ENCODE assay signal across 11 cellular contexts in the genomic region with DNA sequence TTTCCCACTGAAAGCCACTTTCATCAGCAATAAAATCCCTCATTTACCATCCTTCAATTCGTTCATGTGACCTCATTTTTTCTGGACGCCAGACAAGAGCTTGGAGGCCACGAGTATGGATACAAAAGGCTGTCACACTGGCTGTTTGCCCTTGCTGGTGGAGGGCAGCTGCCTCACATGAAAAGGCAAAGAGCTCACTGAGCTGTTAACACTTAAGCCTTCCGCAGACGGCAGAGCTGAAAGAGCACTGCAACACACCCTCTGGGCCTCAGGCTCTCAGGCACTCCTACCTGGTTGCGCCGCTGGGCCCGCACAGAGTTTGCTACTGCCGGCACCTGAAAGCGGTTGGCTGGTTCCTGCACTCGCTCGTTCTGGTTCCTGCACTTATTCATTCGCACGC.
DNase-seq lines count a peak whose midpoint lies in the region; TF ChIP-seq lines count a peak whose summit lies in the region.
"Had no signal": no experiment of that assay in that cellular context is flagged by ENCODE, and none has a peak within 500 bp of the region (broad histone marks: within the 10 kb centered on the region; RNA-seq: fewer than 3 reads in every experiment).

No MANE protein-coding gene starts in this region.

- H4K20me1 ChIP-seq in fibroblast of lung (ENCODE audit: control insufficient read depth, extremely low read depth, insufficient read depth, low read length): no peaks in the 10 kb centered on the region

- H3K4me3 ChIP-seq in Caco-2 (ENCODE audit: low read depth, low read length) (no peak overlapping the region), fibroblast of lung (replicated peaks in 1 of 4; ENCODE audit: control extremely low read depth in 1 of 4, insufficient read depth in 1 of 4, low read depth in 3 of 4, low read length in 4 of 4) (no peak overlapping the region)

- H3K27me3 ChIP-seq in Caco-2 (replicated peaks; ENCODE audit: control insufficient read depth, insufficient read depth, low read length): no peaks in the 10 kb centered on the region
- H3K27me3 ChIP-seq in fibroblast of lung (ENCODE audit: control insufficient read depth, insufficient read depth, low read length): no peaks in the 10 kb centered on the region

- TSS peak; percentile 53 for BruUV-seq in Caco-2 (replicated peaks; lab: Mats Ljungman, UMichigan)

- H3K9ac ChIP-seq in fibroblast of lung (ENCODE audit: insufficient read depth, low read length): no peak overlapping the region

- H3K79me2 ChIP-seq in fibroblast of lung (ENCODE audit: control insufficient read depth, insufficient read depth, low read length): no peaks in the 10 kb centered on the region

- peaks cover 59% of the 10 kb centered on the region for H3K4me1 Mint-ChIP-seq in Caco-2 (ENCODE audit: low read depth, unreplicated experiment)
- no peaks in the 10 kb centered on the region for H3K4me1 Mint-ChIP-seq in activated T-helper 1 cell treated with anti-CD3 and anti-CD28 coated beads, Interleukin-12 subunit alpha, Interleukin-12 subunit beta, Interleukin-2, Interleukin-4 antibody, amounts not matched to agents 30 ng/mL and 10 ng/mL and 1 ng/mL, durations not matched to agents 14 hours and 24 hours and 36 hours (ENCODE audit: low read depth)

- no peaks in the 10 kb centered on the region for H3K9me3 ChIP-seq in Caco-2
- H3K9me3 ChIP-seq in fibroblast of lung (ENCODE audit: control insufficient read depth, insufficient read depth, low read depth, low read length): no peaks in the 10 kb centered on the region

- peak overlapping the region; percentile 65 for H3K4me3 Mint-ChIP-seq in Caco-2 (ENCODE audit: unreplicated experiment)
- no peak overlapping the region for H3K4me3 Mint-ChIP-seq in activated T-helper 1 cell treated with anti-CD3 and anti-CD28 coated beads, Interleukin-12 subunit alpha, Interleukin-12 subunit beta, Interleukin-2, Interleukin-4 antibody, amounts not matched to agents 30 ng/mL and 10 ng/mL and 1 ng/mL, durations not matched to agents 14 hours and 24 hours and 36 hours

- CTCF ChIA-PET in Caco-2 (lab: Charles Lee): interaction anchor here (1.3 to 1.8 kb wide), 2 partner anchors 42 to 85 kb away, joined by 3 to 11 read pairs; no protein-coding TSS in a partner anchor

- H3K27ac Mint-ChIP-seq in Caco-2 (ENCODE audit: unreplicated experiment): peak overlapping the region; percentile 87
- H3K27ac Mint-ChIP-seq in activated T-helper 1 cell treated with anti-CD3 and anti-CD28 coated beads, Interleukin-12 subunit alpha, Interleukin-12 subunit beta, Interleukin-2, Interleukin-4 antibody, amounts not matched to agents 30 ng/mL and 10 ng/mL and 1 ng/mL, durations not matched to agents 14 hours and 24 hours and 36 hours: no peak overlapping the region

- H2AFZ ChIP-seq in fibroblast of lung (ENCODE audit: low read length): no peak overlapping the region

- H3K9me3 Mint-ChIP-seq in Caco-2 (ENCODE audit: unreplicated experiment): no peaks in the 10 kb centered on the region
- no peaks in the 10 kb centered on the region for H3K9me3 Mint-ChIP-seq in activated T-helper 1 cell treated with anti-CD3 and anti-CD28 coated beads, Interleukin-12 subunit alpha, Interleukin-12 subunit beta, Interleukin-2, Interleukin-4 antibody, amounts not matched to agents 30 ng/mL and 10 ng/mL and 1 ng/mL, durations not matched to agents 14 hours and 24 hours and 36 hours

- POLR2A ChIA-PET in Caco-2 (lab: Charles Lee): interaction anchor here (1.3 kb wide), 1 partner anchor 15 kb away, joined by 4 read pairs; no protein-coding TSS in a partner anchor

- H3K36me3 ChIP-seq in Caco-2 (ENCODE audit: control insufficient read depth, insufficient read depth, low read length) (no peaks in the 10 kb centered on the region), fibroblast of lung (ENCODE audit: control insufficient read depth, insufficient read depth, low read length) (no peaks in the 10 kb centered on the region)

- peaks cover 47% of the 10 kb centered on the region for H3K36me3 Mint-ChIP-seq in Caco-2 (ENCODE audit: insufficient read depth, unreplicated experiment)
- H3K36me3 Mint-ChIP-seq in activated T-helper 1 cell treated with anti-CD3 and anti-CD28 coated beads, Interleukin-12 subunit alpha, Interleukin-12 subunit beta, Interleukin-2, Interleukin-4 antibody, amounts not matched to agents 30 ng/mL and 10 ng/mL and 1 ng/mL, durations not matched to agents 14 hours and 24 hours and 36 hours (ENCODE audit: low read depth): no peaks in the 10 kb centered on the region

- peak; percentile 51 to 58 for DNase-seq in Caco-2
- DNase-seq in NCI-H345 treated with DMSO at 0.1 percent for 48 hours (lab: John Stamatoyannopoulos, UW; ENCODE audit: unreplicated experiment): peak; percentile 80
- DNase-seq in fibroblast of lung (ENCODE audit: low read depth in 2 of 2): peak; percentile 28 to 39
- peak; percentile 25 for DNase-seq in mucosa of gallbladder (ENCODE audit: low spot score)
- DNase-seq in activated T-helper 1 cell treated with anti-CD3 and anti-CD28 coated beads, Interleukin-12 subunit alpha, Interleukin-12 subunit beta, Interleukin-2, Interleukin-4 antibody, amounts not matched to agents 30 ng/mL and 10 ng/mL and 1 ng/mL, durations not matched to agents 14 hours and 24 hours and 36 hours (ENCODE audit: low spot score): no peak
- no peak for DNase-seq in Kasumi-1 (lab: John Stamatoyannopoulos, UW)
- DNase-seq in SKM-1 (lab: John Stamatoyannopoulos, UW; ENCODE audit: unreplicated experiment): no peak
- no peak for DNase-seq in activated CD4-positive, alpha-beta T cell treated with anti-CD3 and anti-CD28 coated beads for 4 hours
- DNase-seq: activated CD4-positive, CD25-positive, alpha-beta regulatory T cell; AML-193; NCI-H2171 treated with DMSO at 0.1 percent for 48 hours had no signal

- H3K4me1 ChIP-seq in Caco-2: peaks cover 60% of the 10 kb centered on the region
- peaks cover 3% of the 10 kb centered on the region for H3K4me1 ChIP-seq in fibroblast of lung (ENCODE audit: control insufficient read depth, extremely low read depth, insufficient read depth, low read length)

- H3K27me3 Mint-ChIP-seq in Caco-2 (ENCODE audit: insufficient read depth, unreplicated experiment): no peaks in the 10 kb centered on the region
- H3K27me3 Mint-ChIP-seq in activated T-helper 1 cell treated with anti-CD3 and anti-CD28 coated beads, Interleukin-12 subunit alpha, Interleukin-12 subunit beta, Interleukin-2, Interleukin-4 antibody, amounts not matched to agents 30 ng/mL and 10 ng/mL and 1 ng/mL, durations not matched to agents 14 hours and 24 hours and 36 hours (ENCODE audit: insufficient read depth): peaks cover 2% of the 10 kb centered on the region

- no peak overlapping the region for H3K27ac ChIP-seq in fibroblast of lung (ENCODE audit: insufficient read depth, low read length)

- H3K4me2 ChIP-seq in fibroblast of lung (ENCODE audit: extremely low read depth, insufficient read depth, low read length): no peak overlapping the region

- TF ChIP-seq CTCF in Caco-2 (IDR thresholded peaks at IDR 0.05; ENCODE audit: insufficient read depth in 1 of 2, low read depth in 1 of 2, low read length in 1 of 2, severe bottlenecking in 1 of 2, unreplicated experiment in 1 of 2): no peak
- TF ChIP-seq CTCF in fibroblast of lung (conservative IDR thresholded peaks at IDR 0.05 in 1 of 2, IDR thresholded peaks at IDR 0.05 in 1 of 2; ENCODE audit: low read depth in 1 of 2, low read length in 2 of 2): no peak

- intact Hi-C loops in Caco-2 (cut with micrococcal nuclease; ENCODE audit: unreplicated experiment): loop anchor here (2.0 to 5.0 kb wide), 3 partner anchors 15 to 271 kb away; a partner anchor contains a TSS
- intact Hi-C loops in activated T-helper 1 cell treated with anti-CD3 and anti-CD28 coated beads, Interleukin-12 subunit alpha, Interleukin-12 subunit beta, Interleukin-2, Interleukin-4 antibody, amounts not matched to agents 30 ng/mL and 10 ng/mL and 1 ng/mL, durations not matched to agents 14 hours and 24 hours and 36 hours (cut with micrococcal nuclease): no loop called here

Comparison
In these comparisons a context has a peak if more than half of its experiments do, and no peak if none do; other contexts are left out.
1. DNase-seq: peak in Caco-2 (2 of 2), NCI-H345 treated with DMSO at 0.1 percent for 48 hours (single experiment), fibroblast of lung (2 of 2) and mucosa of gallbladder (single experiment); none in activated T-helper 1 cell treated with anti-CD3 and anti-CD28 coated beads, Interleukin-12 subunit alpha, Interleukin-12 subunit beta, Interleukin-2, Interleukin-4 antibody, amounts not matched to agents 30 ng/mL and 10 ng/mL and 1 ng/mL, durations not matched to agents 14 hours and 24 hours and 36 hours (single experiment), Kasumi-1 (0 of 2), SKM-1 (single experiment) and activated CD4-positive, alpha-beta T cell treated with anti-CD3 and anti-CD28 coated beads for 4 hours (0 of 2).